19 cellular contexts compared by ENCODE assay signal in genomic region chr1:187837787-187838186, GRCh38.
DNase-seq lines count a peak whose midpoint lies in the region; ATAC-seq and TF ChIP-seq lines count a peak whose summit lies in the region.
"Had no signal": no experiment of that assay in that cellular context is flagged by ENCODE, and none has a peak within 500 bp of the region (broad histone marks: within the 10 kb centered on the region; RNA-seq: fewer than 3 reads in every experiment).

No MANE protein-coding gene starts in this region.

- peak; percentile 82 for DNase-seq in NCI-H146 (lab: John Stamatoyannopoulos, UW)
- no peak for DNase-seq in NCI-H146 treated with DMSO at 0.1 percent for 48 hours (lab: John Stamatoyannopoulos, UW; ENCODE audit: unreplicated experiment)
- peak; percentile 75 to 92 for DNase-seq in NCI-H2081 (lab: John Stamatoyannopoulos, UW)
- DNase-seq in SHP77 treated with DMSO at 0.1 percent for 48 hours (lab: John Stamatoyannopoulos, UW): peak; percentile 12
- no peak for DNase-seq in breast epithelium (ENCODE audit: low spot score in 2 of 2)
- no peak for DNase-seq in lower leg skin (ENCODE audit: low spot score in 2 of 2)
- no peak for DNase-seq in AG08395 (ENCODE audit: low spot score)
- DNase-seq: CD4-positive, alpha-beta T cell; DMS153; GF-D8; H9; Karpas-422; MG63; NCI-H1048; NCI-H226; NCI-H524 treated with DMSO at 0.1 percent for 48 hours; SK-N-SH had no signal

- H3K27me3 ChIP-seq in breast epithelium: no peaks in the 10 kb centered on the region
- H3K27me3 ChIP-seq: MG63 had no signal

- no peak for TF ChIP-seq POLR2A in breast epithelium (IDR thresholded peaks at IDR 0.05)
- TF ChIP-seq POLR2A in lower leg skin (IDR thresholded peaks at IDR 0.05): no peak

- WGBS in lower leg skin, 2 donors: 43 to 52% methylated on average over 2 of the region's 2 CpGs

- ATAC-seq in HG03280 (IDR thresholded peaks at IDR 0.05; ENCODE audit: unreplicated experiment): no peak
- ATAC-seq: Right ventricle myocardium inferior had no signal

- no peak for TF ChIP-seq CTCF in breast epithelium (IDR thresholded peaks at IDR 0.05)
- TF ChIP-seq CTCF in lower leg skin (IDR thresholded peaks at IDR 0.05): no peak

- intact Hi-C loops in breast epithelium (cut with DNase I; ENCODE audit: low total_unique reads) (no loop called here), lower leg skin (cut with DNase I; ENCODE audit: low total_unique reads) (no loop called here)

- H3K36me3 ChIP-seq in breast epithelium: no peaks in the 10 kb centered on the region
- H3K36me3 ChIP-seq: MG63 had no signal

- H3K4me1 ChIP-seq in breast epithelium: no peaks in the 10 kb centered on the region

- no peak overlapping the region for H3K27ac ChIP-seq in breast epithelium

- H3K9me3 ChIP-seq in breast epithelium: no peaks in the 10 kb centered on the region
- H3K9me3 ChIP-seq: SK-N-SH had no signal

- H3K4me3 ChIP-seq in breast epithelium (no peak overlapping the region), lower leg skin (ENCODE audit: low read depth, poor library complexity, severe bottlenecking) (no peak overlapping the region)
- H3K4me3 ChIP-seq: MG63 had no signal

Comparison
In these comparisons a context has a peak if more than half of its experiments do, and no peak if none do; other contexts are left out.
1. DNase-seq: peak in NCI-H146 (single experiment), NCI-H2081 (2 of 2) and SHP77 treated with DMSO at 0.1 percent for 48 hours (single experiment); none in NCI-H146 treated with DMSO at 0.1 percent for 48 hours (single experiment), breast epithelium (0 of 2), lower leg skin (0 of 2) and AG08395 (single experiment).